10 cellular contexts compared by ENCODE assay signal in the genomic region with DNA sequence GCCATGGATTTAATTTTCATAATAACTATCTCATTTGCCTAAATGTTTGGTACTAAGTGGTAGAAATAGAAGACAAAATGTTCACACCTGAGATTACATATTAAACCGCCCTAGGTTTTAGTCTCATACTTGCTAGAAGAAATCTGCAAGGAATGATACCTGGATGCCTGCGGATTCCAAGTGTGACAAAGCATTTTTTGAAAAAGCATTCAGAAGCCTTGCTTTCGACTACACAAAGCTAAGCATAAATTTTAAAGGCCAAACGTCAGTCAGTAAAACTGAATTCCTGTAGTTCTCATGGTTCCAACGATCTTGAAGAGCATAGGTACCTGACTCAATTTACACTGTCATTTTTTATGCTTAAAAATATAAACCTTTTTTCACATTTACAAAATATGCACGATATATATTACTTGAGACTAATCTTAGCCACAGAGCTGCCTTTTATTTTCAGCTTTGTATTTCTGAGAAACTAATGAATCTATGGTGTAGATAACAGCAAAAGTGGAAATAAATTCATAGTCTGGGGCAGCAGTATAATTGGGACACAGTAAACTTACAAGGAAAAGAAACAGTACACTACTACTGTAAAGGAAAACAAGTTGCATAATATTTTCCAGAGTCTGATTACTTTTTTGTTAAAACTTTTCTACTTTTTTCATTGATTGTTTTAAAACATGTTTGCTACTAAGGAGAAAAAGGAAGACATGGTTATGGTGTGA. TPM values are rescaled to one million over a fixed set of nuclear protein-coding genes. Genes with fewer than 3 reads are reported as not detected.
DNase-seq lines count a peak whose midpoint lies in the region; ATAC-seq and TF ChIP-seq lines count a peak whose summit lies in the region.
"Had no signal": no experiment of that assay in that cellular context is flagged by ENCODE, and none has a peak within 500 bp of the region (broad histone marks: within the 10 kb centered on the region; RNA-seq: fewer than 3 reads in every experiment).

No MANE protein-coding gene starts in this region.

- H3K9me3 Mint-ChIP-seq in activated CD4-positive, alpha-beta T cell treated with anti-CD3 and anti-CD28 coated beads, Interleukin-2, amount 10 ng/mL, durations not matched to agents 24 days and 14 days = peaks cover 4% of the 10 kb centered on the region
- no peaks in the 10 kb centered on the region for H3K9me3 Mint-ChIP-seq in WTC11
- H3K9me3 Mint-ChIP-seq in immature natural killer cell = no peaks in the 10 kb centered on the region
- H3K9me3 Mint-ChIP-seq in stimulated activated naive B cell treated with anti-CD40 and anti-IgM and Interleukin-4, amounts not matched to agents 10 μg/mL and 1 μg/mL and 100 μg/mL, for 72 hours = peaks cover 2 to 5% of the 10 kb centered on the region in 2 donors

- POLR2A ChIA-PET in WTC11 (lab: Charles Lee) = no interaction called here

- CTCF ChIA-PET in WTC11 (lab: Charles Lee) = interaction anchor here (0.9 kb wide), 1 partner anchor 111 kb away, joined by 3 read pairs; no protein-coding TSS in a partner anchor

- H3K27me3 Mint-ChIP-seq in activated CD4-positive, alpha-beta T cell treated with anti-CD3 and anti-CD28 coated beads, Interleukin-2, amount 10 ng/mL, durations not matched to agents 24 days and 14 days = no peaks in the 10 kb centered on the region
- H3K27me3 Mint-ChIP-seq in WTC11 (ENCODE audit: low read depth) (peaks cover 25% of the 10 kb centered on the region), immature natural killer cell (ENCODE audit: low read depth in 3 of 3) (peaks cover 0 to 1% (median 0%) of the 10 kb centered on the region in 3 donors)
- no peaks in the 10 kb centered on the region for H3K27me3 Mint-ChIP-seq in stimulated activated naive B cell treated with anti-CD40 and anti-IgM and Interleukin-4, amounts not matched to agents 10 μg/mL and 1 μg/mL and 100 μg/mL, for 72 hours

- intact Hi-C loops in activated CD4-positive, alpha-beta T cell treated with anti-CD3 and anti-CD28 coated beads, Interleukin-2, amount 10 ng/mL, durations not matched to agents 24 days and 14 days (cut with micrococcal nuclease) = loop anchor here (1.0 to 5.0 kb wide), 5 partner anchors 8 to 112 kb away; a partner anchor contains a TSS

- no peak for ATAC-seq in WTC11
- ATAC-seq in stimulated activated naive B cell treated with anti-CD40 and anti-IgM and Interleukin-4, amounts not matched to agents 10 μg/mL and 1 μg/mL and 100 μg/mL, for 72 hours (replicated peaks) = no peak
- ATAC-seq in GM21717 (IDR thresholded peaks at IDR 0.05; ENCODE audit: unreplicated experiment) = no peak
- ATAC-seq: gastrocnemius medialis had no signal

- TF ChIP-seq CTCF in WTC11 (IDR thresholded peaks at IDR 0.05) = no peak

- no peaks in the 10 kb centered on the region for H3K36me3 Mint-ChIP-seq in activated CD4-positive, alpha-beta T cell treated with anti-CD3 and anti-CD28 coated beads, Interleukin-2, amount 10 ng/mL, durations not matched to agents 24 days and 14 days (ENCODE audit: low read depth)
- H3K36me3 Mint-ChIP-seq in WTC11 (no peaks in the 10 kb centered on the region), immature natural killer cell (no peaks in the 10 kb centered on the region)
- H3K36me3 Mint-ChIP-seq in stimulated activated naive B cell treated with anti-CD40 and anti-IgM and Interleukin-4, amounts not matched to agents 10 μg/mL and 1 μg/mL and 100 μg/mL, for 72 hours = no peaks in the 10 kb centered on the region

- peak overlapping the region; percentile 89 for H3K27ac Mint-ChIP-seq in activated CD4-positive, alpha-beta T cell treated with anti-CD3 and anti-CD28 coated beads, Interleukin-2, amount 10 ng/mL, durations not matched to agents 24 days and 14 days
- H3K27ac Mint-ChIP-seq in WTC11 (no peak overlapping the region), immature natural killer cell (peak overlapping the region; percentile 36 to 98 (median 89))
- H3K27ac Mint-ChIP-seq in stimulated activated naive B cell treated with anti-CD40 and anti-IgM and Interleukin-4, amounts not matched to agents 10 μg/mL and 1 μg/mL and 100 μg/mL, for 72 hours = peak overlapping the region; percentile 84

- peak overlapping the region; percentile 86 for H3K4me3 Mint-ChIP-seq in activated CD4-positive, alpha-beta T cell treated with anti-CD3 and anti-CD28 coated beads, Interleukin-2, amount 10 ng/mL, durations not matched to agents 24 days and 14 days
- H3K4me3 Mint-ChIP-seq in WTC11 (peak overlapping the region; percentile 59; the same call in 1 of the 2 replicates), immature natural killer cell (peak overlapping the region; percentile 89 to 96 (median 92))
- H3K4me3 Mint-ChIP-seq in stimulated activated naive B cell treated with anti-CD40 and anti-IgM and Interleukin-4, amounts not matched to agents 10 μg/mL and 1 μg/mL and 100 μg/mL, for 72 hours = peak overlapping the region; percentile 85 to 89

- DNase-seq in activated CD4-positive, alpha-beta T cell treated with anti-CD3 and anti-CD28 coated beads, Interleukin-2, amount 10 ng/mL, durations not matched to agents 24 days and 14 days = no peak
- no peak for DNase-seq in activated CD4-positive, alpha-beta T cell treated with anti-CD3 and anti-CD28 coated beads, Interleukin-2, amount 50 U/mL, for 48 hours
- DNase-seq in WTC11 (ENCODE audit: low spot score) (no peak), immature natural killer cell (no peak), NCI-H2081 treated with DMSO at 0.1 percent for 48 hours (lab: John Stamatoyannopoulos, UW) (no peak), ureter (ENCODE audit: low spot score) (no peak)
- no peak for DNase-seq in stimulated activated naive B cell treated with anti-CD40 and anti-IgM and Interleukin-4, amounts not matched to agents 10 μg/mL and 1 μg/mL and 100 μg/mL, for 72 hours
- DNase-seq: gastrocnemius medialis, NCI-H187 treated with DMSO at 0.1 percent for 48 hours had no signal

- H3K4me1 Mint-ChIP-seq in activated CD4-positive, alpha-beta T cell treated with anti-CD3 and anti-CD28 coated beads, Interleukin-2, amount 10 ng/mL, durations not matched to agents 24 days and 14 days = peaks cover 28% of the 10 kb centered on the region
- peaks cover 12% of the 10 kb centered on the region for H3K4me1 Mint-ChIP-seq in WTC11
- H3K4me1 Mint-ChIP-seq in immature natural killer cell = peaks cover 20 to 26% of the 10 kb centered on the region in 2 donors
- H3K4me1 Mint-ChIP-seq in stimulated activated naive B cell treated with anti-CD40 and anti-IgM and Interleukin-4, amounts not matched to agents 10 μg/mL and 1 μg/mL and 100 μg/mL, for 72 hours = peaks cover 12 to 31% of the 10 kb centered on the region in 2 donors

TF ChIP-seq in WTC11, 78 proteins besides CTCF, POLR2A, EP300 and RAD21 (continues in another document):
- TF ChIP-seq CBFB (CRISPR knock-in tag; IDR thresholded peaks at IDR 0.05; ENCODE audit: low read depth) (no peak), ZNF317 (CRISPR knock-in tag; IDR thresholded peaks at IDR 0.05; ENCODE audit: borderline replicate concordance, low read depth) (no peak), TP53 (CRISPR knock-in tag; IDR thresholded peaks at IDR 0.05) (no peak), ETV6 (CRISPR knock-in tag; IDR thresholded peaks at IDR 0.05) (no peak)
- TF ChIP-seq, protein P1, sequence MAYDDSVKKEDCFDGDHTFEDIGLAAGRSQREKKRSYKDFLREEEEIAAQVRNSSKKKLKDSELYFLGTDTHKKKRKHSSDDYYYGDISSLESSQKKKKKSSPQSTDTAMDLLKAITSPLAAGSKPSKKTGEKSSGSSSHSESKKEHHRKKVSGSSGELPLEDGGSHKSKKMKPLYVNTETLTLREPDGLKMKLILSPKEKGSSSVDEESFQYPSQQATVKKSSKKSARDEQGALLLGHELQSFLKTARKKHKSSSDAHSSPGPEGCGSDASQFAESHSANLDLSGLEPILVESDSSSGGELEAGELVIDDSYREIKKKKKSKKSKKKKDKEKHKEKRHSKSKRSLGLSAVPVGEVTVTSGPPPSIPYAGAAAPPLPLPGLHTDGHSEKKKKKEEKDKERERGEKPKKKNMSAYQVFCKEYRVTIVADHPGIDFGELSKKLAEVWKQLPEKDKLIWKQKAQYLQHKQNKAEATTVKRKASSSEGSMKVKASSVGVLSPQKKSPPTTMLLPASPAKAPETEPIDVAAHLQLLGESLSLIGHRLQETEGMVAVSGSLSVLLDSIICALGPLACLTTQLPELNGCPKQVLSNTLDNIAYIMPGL (CRISPR knock-in tag; IDR thresholded peaks at IDR 0.05) = no peak
- TF ChIP-seq, protein P2, sequence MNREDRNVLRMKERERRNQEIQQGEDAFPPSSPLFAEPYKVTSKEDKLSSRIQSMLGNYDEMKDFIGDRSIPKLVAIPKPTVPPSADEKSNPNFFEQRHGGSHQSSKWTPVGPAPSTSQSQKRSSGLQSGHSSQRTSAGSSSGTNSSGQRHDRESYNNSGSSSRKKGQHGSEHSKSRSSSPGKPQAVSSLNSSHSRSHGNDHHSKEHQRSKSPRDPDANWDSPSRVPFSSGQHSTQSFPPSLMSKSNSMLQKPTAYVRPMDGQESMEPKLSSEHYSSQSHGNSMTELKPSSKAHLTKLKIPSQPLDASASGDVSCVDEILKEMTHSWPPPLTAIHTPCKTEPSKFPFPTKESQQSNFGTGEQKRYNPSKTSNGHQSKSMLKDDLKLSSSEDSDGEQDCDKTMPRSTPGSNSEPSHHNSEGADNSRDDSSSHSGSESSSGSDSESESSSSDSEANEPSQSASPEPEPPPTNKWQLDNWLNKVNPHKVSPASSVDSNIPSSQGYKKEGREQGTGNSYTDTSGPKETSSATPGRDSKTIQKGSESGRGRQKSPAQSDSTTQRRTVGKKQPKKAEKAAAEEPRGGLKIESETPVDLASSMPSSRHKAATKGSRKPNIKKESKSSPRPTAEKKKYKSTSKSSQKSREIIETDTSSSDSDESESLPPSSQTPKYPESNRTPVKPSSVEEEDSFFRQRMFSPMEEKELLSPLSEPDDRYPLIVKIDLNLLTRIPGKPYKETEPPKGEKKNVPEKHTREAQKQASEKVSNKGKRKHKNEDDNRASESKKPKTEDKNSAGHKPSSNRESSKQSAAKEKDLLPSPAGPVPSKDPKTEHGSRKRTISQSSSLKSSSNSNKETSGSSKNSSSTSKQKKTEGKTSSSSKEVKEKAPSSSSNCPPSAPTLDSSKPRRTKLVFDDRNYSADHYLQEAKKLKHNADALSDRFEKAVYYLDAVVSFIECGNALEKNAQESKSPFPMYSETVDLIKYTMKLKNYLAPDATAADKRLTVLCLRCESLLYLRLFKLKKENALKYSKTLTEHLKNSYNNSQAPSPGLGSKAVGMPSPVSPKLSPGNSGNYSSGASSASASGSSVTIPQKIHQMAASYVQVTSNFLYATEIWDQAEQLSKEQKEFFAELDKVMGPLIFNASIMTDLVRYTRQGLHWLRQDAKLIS (CRISPR knock-in tag; IDR thresholded peaks at IDR 0.05; ENCODE audit: borderline replicate concordance) = no peak

RNA-seq across cellular contexts. Expression of a gene that starts 1.2 kb away (rescaled TPM):
- total RNA-seq in activated CD4-positive, alpha-beta T cell treated with anti-CD3 and anti-CD28 coated beads, Interleukin-2, amount 10 ng/mL, durations not matched to agents 24 days and 14 days = 0.26 and 0.40 TPM in 2 replicates
- total RNA-seq in WTC11 (2021) = 0.11 TPM in 1 of 3 replicates, not detected in the others
- 1 to 10 TPM in 1 of 3 donors, under 1 TPM in 2; 0.10 to 1.1 (median 0.12) TPM for polyA plus RNA-seq in immature natural killer cell
- 0.83 TPM for total RNA-seq in ureter
- total RNA-seq: gastrocnemius medialis had no signal

RNA-seq across cellular contexts. Expression of a gene that starts 28.5 kb away (rescaled TPM):
- 758 and 792 TPM in 2 replicates for total RNA-seq in activated CD4-positive, alpha-beta T cell treated with anti-CD3 and anti-CD28 coated beads, Interleukin-2, amount 10 ng/mL, durations not matched to agents 24 days and 14 days
- total RNA-seq in WTC11 (2021) = 2.7 to 3.7 TPM (median 3.2 TPM) in 3 replicates
- polyA plus RNA-seq in immature natural killer cell = 1,000 to 10,000 TPM; 1,594 to 2,414 (median 2,262) TPM
- 44.8 TPM for total RNA-seq in ureter

Comparison
In these comparisons a context has a peak if more than half of its experiments do, and no peak if none do; other contexts are left out.
1. RNA of a gene that starts 28.5 kb away (total RNA-seq): 758 to 792 TPM in activated CD4-positive, alpha-beta T cell treated with anti-CD3 and anti-CD28 coated beads, Interleukin-2, amount 10 ng/mL, durations not matched to agents 24 days and 14 days; 44.8 TPM in ureter (single experiment) and 2.7 to 3.7 TPM in WTC11; every median in the first group is over 10 times any median in the second.
2. Peak in every context shown above with its lines, with median percentiles within 50 percentile points of each other: H3K4me3 Mint-ChIP-seq.